ENCODE assay signal across 10 cellular contexts in the genomic region with DNA sequence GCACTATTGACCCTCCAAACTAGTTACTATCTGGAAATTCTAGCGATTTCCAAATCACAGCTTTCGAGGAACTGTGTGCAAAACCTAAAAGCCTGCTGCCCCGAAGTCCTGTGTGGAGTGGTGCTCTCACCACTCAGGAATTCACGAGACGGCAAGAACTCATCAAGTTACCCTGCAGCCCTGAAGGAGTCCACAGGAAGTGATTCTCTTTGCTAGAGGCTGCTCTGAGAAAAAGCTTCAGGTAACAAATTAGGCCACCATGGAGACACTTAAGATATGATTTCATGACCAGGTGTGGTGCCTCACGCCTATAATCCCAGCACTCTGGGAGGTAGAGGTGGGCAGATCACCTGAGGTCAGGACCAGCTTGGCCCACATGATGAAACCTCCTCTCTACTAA. TPM values are rescaled to one million over a fixed set of nuclear protein-coding genes. Genes with fewer than 3 reads are reported as not detected.
DNase-seq lines count a peak whose midpoint lies in the region; ATAC-seq and TF ChIP-seq lines count a peak whose summit lies in the region.
"Had no signal": no experiment of that assay in that cellular context is flagged by ENCODE, and none has a peak within 500 bp of the region (broad histone marks: within the 10 kb centered on the region; RNA-seq: fewer than 3 reads in every experiment).

No MANE protein-coding gene starts in this region.

- no peak overlapping the region for H3K18ac ChIP-seq in mesenchymal stem cell (ENCODE audit: low read depth in 1 of 2, low read length in 2 of 2)

- H3K36me3 ChIP-seq in BJ (ENCODE audit: control insufficient read depth, insufficient read depth, low read length): peaks cover 4% of the 10 kb centered on the region; the same call in 1 of the 2 replicates
- peaks cover 0 to 3% of the 10 kb centered on the region in 2 experiments for H3K36me3 ChIP-seq in mesenchymal stem cell (ENCODE audit: control insufficient read depth in 1 of 2, insufficient read depth in 2 of 2, low read depth in 1 of 2, low read length in 2 of 2)
- H3K36me3 ChIP-seq: right lobe of liver had no signal

- H2BK120ac ChIP-seq in mesenchymal stem cell (ENCODE audit: low read depth, low read length): no peak overlapping the region

- H3K27ac ChIP-seq in mesenchymal stem cell (ENCODE audit: low read length, poor library complexity, severe bottlenecking): no peak overlapping the region

- peaks cover 92% of the 10 kb centered on the region for H3K4me1 Mint-ChIP-seq in dendritic cell treated with granulocyte-macrophage colony-stimulating factor and Interleukin-4, amounts not matched to agents 40 ng/mL and 50 ng/mL, for 4 days (ENCODE audit: low read depth)

- TF ChIP-seq CTCF in BJ (IDR thresholded peaks at IDR 0.05; ENCODE audit: insufficient read depth, low read depth, low read length): no peak

- H3K14ac ChIP-seq in mesenchymal stem cell (ENCODE audit: low read length in 2 of 2): no peak overlapping the region

- H3K9ac ChIP-seq in mesenchymal stem cell (ENCODE audit: low read length): no peak overlapping the region

- no peak overlapping the region for H3K4me2 ChIP-seq in mesenchymal stem cell (ENCODE audit: low read length, poor library complexity, severe bottlenecking)

- H2BK5ac ChIP-seq in mesenchymal stem cell (ENCODE audit: low read depth, low read length, poor library complexity, severe bottlenecking): no peak overlapping the region

- CTCF ChIA-PET in BJ (lab: Yijun Ruan, JAX): interaction anchor here (1.2 to 1.6 kb wide), 2 partner anchors 19 to 31 kb away, joined by 3 read pairs; no protein-coding TSS in a partner anchor

- H3K9me3 ChIP-seq in mesenchymal stem cell (ENCODE audit: control insufficient read depth, low read length): no peaks in the 10 kb centered on the region
- H3K9me3 ChIP-seq: right lobe of liver had no signal

- no peak overlapping the region for H2AK5ac ChIP-seq in mesenchymal stem cell (ENCODE audit: low read length, severe bottlenecking)

- peaks cover 6% of the 10 kb centered on the region for H3K36me3 Mint-ChIP-seq in dendritic cell treated with granulocyte-macrophage colony-stimulating factor and Interleukin-4, amounts not matched to agents 40 ng/mL and 50 ng/mL, for 4 days (ENCODE audit: low read depth)

- no peak overlapping the region for H2BK12ac ChIP-seq in mesenchymal stem cell (ENCODE audit: low read length in 2 of 2)

- no peak overlapping the region for H3K23ac ChIP-seq in mesenchymal stem cell (ENCODE audit: low read length in 2 of 2)

- no peaks in the 10 kb centered on the region for H3K9me3 Mint-ChIP-seq in dendritic cell treated with granulocyte-macrophage colony-stimulating factor and Interleukin-4, amounts not matched to agents 40 ng/mL and 50 ng/mL, for 4 days

- no peak overlapping the region for H4K91ac ChIP-seq in mesenchymal stem cell (ENCODE audit: low read length)

- DNase-seq in BJ (ENCODE audit: low read depth): peak; percentile 46
- DNase-seq in LHCN-M2 (ENCODE audit: low read depth): peak; percentile 64
- peak; percentile 85 for DNase-seq in mesenchymal stem cell
- no peak for DNase-seq in NCI-H1694 treated with DMSO at 0.1 percent for 48 hours (lab: John Stamatoyannopoulos, UW)
- no peak for DNase-seq in HT-29 (ENCODE audit: low spot score)
- DNase-seq in middle frontal gyrus (ENCODE audit: extremely low spot score, low spot score): no peak
- DNase-seq: KBM-7, right lobe of liver had no signal

- H3K27me3 ChIP-seq in BJ (ENCODE audit: control insufficient read depth, insufficient read depth, low read length): no peaks in the 10 kb centered on the region
- H3K27me3 ChIP-seq in mesenchymal stem cell (ENCODE audit: control insufficient read depth in 1 of 2, insufficient read depth in 1 of 2, low read length in 2 of 2): no peaks in the 10 kb centered on the region
- H3K27me3 ChIP-seq: right lobe of liver had no signal

- H3K79me1 ChIP-seq in mesenchymal stem cell (replicated peaks; ENCODE audit: low read length, poor library complexity, severe bottlenecking): peaks cover 2% of the 10 kb centered on the region

- intact Hi-C loops in dendritic cell treated with granulocyte-macrophage colony-stimulating factor and Interleukin-4, amounts not matched to agents 40 ng/mL and 50 ng/mL, for 4 days (cut with micrococcal nuclease): loop anchor here (2.0 to 5.0 kb wide), 2 partner anchors 14 to 36 kb away; a partner anchor contains a TSS

- H3K4ac ChIP-seq in mesenchymal stem cell (ENCODE audit: low read depth in 1 of 2, low read length in 2 of 2): no peak overlapping the region

- H3K4me3 Mint-ChIP-seq in dendritic cell treated with granulocyte-macrophage colony-stimulating factor and Interleukin-4, amounts not matched to agents 40 ng/mL and 50 ng/mL, for 4 days: no peak overlapping the region

- H2BK15ac ChIP-seq in mesenchymal stem cell (ENCODE audit: low read depth, poor library complexity, severe bottlenecking): no peak overlapping the region

- no peak overlapping the region for H4K8ac ChIP-seq in mesenchymal stem cell (ENCODE audit: low read length)

- no peak for ATAC-seq in HG03280 (IDR thresholded peaks at IDR 0.05; ENCODE audit: unreplicated experiment)
- ATAC-seq: right lobe of liver had no signal

- peaks cover 24% of the 10 kb centered on the region for H3K4me1 ChIP-seq in mesenchymal stem cell (ENCODE audit: control insufficient read depth, insufficient read depth, low read depth, low read length)

- POLR2A ChIA-PET in BJ (lab: Charles Lee): no interaction called here

- H3K27ac Mint-ChIP-seq in dendritic cell treated with granulocyte-macrophage colony-stimulating factor and Interleukin-4, amounts not matched to agents 40 ng/mL and 50 ng/mL, for 4 days: peak overlapping the region; percentile 55

- H3K27me3 Mint-ChIP-seq in dendritic cell treated with granulocyte-macrophage colony-stimulating factor and Interleukin-4, amounts not matched to agents 40 ng/mL and 50 ng/mL, for 4 days: no peaks in the 10 kb centered on the region

- H2AFZ ChIP-seq in mesenchymal stem cell (ENCODE audit: low read depth, low read length): no peak overlapping the region

- H3K4me3 ChIP-seq in BJ (ENCODE audit: low read depth, low read length): no peak overlapping the region
- H3K4me3 ChIP-seq in mesenchymal stem cell (ENCODE audit: insufficient read depth in 1 of 2, low read depth in 1 of 2, low read length in 2 of 2): no peak overlapping the region
- H3K4me3 ChIP-seq: right lobe of liver had no signal

- WGBS in mesenchymal stem cell: 24% methylated on average over 6 of the region's 6 CpGs

RNA-seq across cellular contexts. Expression of a gene that starts 19.1 kb away (rescaled TPM):
- 44.1 and 61.8 TPM in 2 replicates for polyA plus RNA-seq in BJ (2011; rRNA removed)
- polyA minus RNA-seq in BJ (2011; rRNA and poly(A)+ RNA removed): 39.1 and 66.5 TPM in 2 replicates
- total RNA-seq in LHCN-M2 (2014; rRNA removed): 44.6 and 63.4 TPM in 2 replicates
- 57.6 TPM for polyA plus RNA-seq in LHCN-M2 (2012)
- polyA plus RNA-seq in mesenchymal stem cell (2013, experiment 1 of 2): 92.7 TPM
- 93.6 TPM for polyA plus RNA-seq in mesenchymal stem cell (2013, experiment 2 of 2)
- 92.5 and 122 TPM in 2 replicates for total RNA-seq in HT-29 (2014; rRNA removed; shearing (Covaris generic))

RNA-seq across cellular contexts. Expression of a gene that starts 37.0 kb away (rescaled TPM):
- polyA plus RNA-seq in BJ (2011; rRNA removed): 36.3 and 45.0 TPM in 2 replicates
- 30.9 and 32.4 TPM in 2 replicates for polyA minus RNA-seq in BJ (2011; rRNA and poly(A)+ RNA removed)
- 195 and 211 TPM in 2 replicates for total RNA-seq in LHCN-M2 (2014; rRNA removed)
- polyA plus RNA-seq in LHCN-M2 (2012): 53.9 TPM
- polyA plus RNA-seq in mesenchymal stem cell (2013, experiment 1 of 2): 40.7 TPM
- polyA plus RNA-seq in mesenchymal stem cell (2013, experiment 2 of 2): 37.8 TPM
- total RNA-seq in HT-29 (2014; rRNA removed; shearing (Covaris generic)): 150 and 162 TPM in 2 replicates

Comparison
In these comparisons a context has a peak if more than half of its experiments do, and no peak if none do; other contexts are left out.
1. DNase-seq: peak in BJ (single experiment), LHCN-M2 (single experiment) and mesenchymal stem cell (single experiment); none in NCI-H1694 treated with DMSO at 0.1 percent for 48 hours (single experiment), HT-29 (single experiment) and middle frontal gyrus (single experiment).